In the genomic region with DNA sequence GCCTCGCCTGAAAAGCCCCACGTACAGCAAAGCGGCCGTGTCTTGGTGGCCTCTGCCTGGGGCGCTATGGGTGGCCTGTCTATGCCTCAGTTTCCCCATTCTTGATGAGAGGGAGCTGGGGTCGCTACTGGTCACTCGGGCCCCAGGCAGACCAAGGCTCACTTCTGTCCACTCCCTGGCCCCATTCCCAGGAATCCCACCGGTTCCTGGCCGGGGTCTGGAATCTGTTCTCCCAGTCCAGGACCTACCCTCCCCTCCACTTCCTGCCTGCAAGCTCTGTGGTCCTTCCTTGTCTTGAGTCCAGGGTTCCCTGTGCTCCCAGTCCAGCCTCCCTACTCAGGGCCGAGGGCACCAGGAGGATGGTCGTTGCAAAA, we compare ENCODE assay signal across 16 cellular contexts. TPM values are rescaled to one million over a fixed set of nuclear protein-coding genes. Genes with fewer than 3 reads are reported as not detected.
DNase-seq lines count a peak whose midpoint lies in the region; ATAC-seq and TF ChIP-seq lines count a peak whose summit lies in the region.
"Had no signal": no experiment of that assay in that cellular context is flagged by ENCODE, and none has a peak within 500 bp of the region (broad histone marks: within the 10 kb centered on the region; RNA-seq: fewer than 3 reads in every experiment).

No MANE protein-coding gene starts in this region.

- no CpG with 5 or more reads among the region's 11 CpGs for whole genome bisulfite sequencing in neuronal stem cell (ENCODE audit: extremely low coverage in 2 of 2, insufficient read length in 2 of 2, insufficient replicate concordance in 1 of 2), 2 donors
- 71 to 74% methylated on average over 6 to 11 of the region's 11 CpGs for WGBS in upper lobe of left lung, 2 donors

- no peaks in the 10 kb centered on the region for H3K9me3 Mint-ChIP-seq in activated naive CD8-positive, alpha-beta T cell (ENCODE audit: low read depth)
- H3K9me3 Mint-ChIP-seq in activated naive CD8-positive, alpha-beta T cell treated with anti-CD3 and anti-CD28 coated beads for 36 hours: no peaks in the 10 kb centered on the region
- H3K9me3 Mint-ChIP-seq in activated B cell treated with CpG ODN at 0.5 μM for 24 hours: no peaks in the 10 kb centered on the region
- H3K9me3 Mint-ChIP-seq: CD4-positive, CD25-positive, alpha-beta regulatory T cell had no signal

- H3K79me1 ChIP-seq in neuronal stem cell (ENCODE audit: low read depth, low read length): peaks cover 4% of the 10 kb centered on the region

- no peak for DNase-seq in activated naive CD8-positive, alpha-beta T cell treated with anti-CD3 and anti-CD28 coated beads for 36 hours
- DNase-seq in activated B cell treated with CpG ODN at 0.5 μM for 24 hours (no peak), neuronal stem cell (ENCODE audit: low spot score) (no peak), upper lobe of left lung (no peak), NCI-H2171 treated with DMSO at 0.1 percent for 48 hours (lab: John Stamatoyannopoulos, UW) (no peak), T-helper 9 cell (no peak), NCI-H446 treated with DMSO at 0.1 percent for 48 hours (lab: John Stamatoyannopoulos, UW) (no peak)
- DNase-seq: CD4-positive, CD25-positive, alpha-beta regulatory T cell; effector CD4-positive, alpha-beta T cell; esophagus squamous epithelium; left ventricle myocardium inferior; MV-4-11; NCI-H510A had no signal

- intact Hi-C loops in activated B cell treated with CpG ODN at 0.5 μM for 24 hours (cut with micrococcal nuclease): no loop called here

- CTCF ChIA-PET in activated B cell treated with CpG ODN at 0.5 μM for 24 hours (lab: Charles Lee): no interaction called here

- no peak for ATAC-seq in activated B cell treated with CpG ODN at 0.5 μM for 24 hours (ENCODE audit: low read depth)
- ATAC-seq in upper lobe of left lung (ENCODE audit: low FRiP score in 2 of 2): no peak
- ATAC-seq: GM23338 had no signal

- no peak overlapping the region for H2BK120ac ChIP-seq in neuronal stem cell (ENCODE audit: low read depth, low read length)

- peaks cover 4% of the 10 kb centered on the region for H3K27me3 Mint-ChIP-seq in activated naive CD8-positive, alpha-beta T cell
- H3K27me3 Mint-ChIP-seq in activated naive CD8-positive, alpha-beta T cell treated with anti-CD3 and anti-CD28 coated beads for 36 hours: peaks cover 30% of the 10 kb centered on the region
- peaks cover 18% of the 10 kb centered on the region for H3K27me3 Mint-ChIP-seq in activated B cell treated with CpG ODN at 0.5 μM for 24 hours

- H3K18ac ChIP-seq in neuronal stem cell (ENCODE audit: low read length): peak overlapping the region; percentile 83

- no peak overlapping the region for H4K91ac ChIP-seq in neuronal stem cell (ENCODE audit: low read depth, low read length, poor library complexity)

- peaks cover 4 to 8% of the 10 kb centered on the region in 2 donors for H3K9me3 ChIP-seq in neuronal stem cell (replicated peaks in 1 of 2; ENCODE audit: control insufficient read depth in 2 of 2, insufficient read depth in 1 of 2, low read depth in 1 of 2, low read length in 2 of 2)
- no peaks in the 10 kb centered on the region for H3K9me3 ChIP-seq in upper lobe of left lung
- H3K9me3 ChIP-seq: adrenal gland, esophagus squamous epithelium, left ventricle myocardium inferior had no signal

- no peak overlapping the region for H4K8ac ChIP-seq in neuronal stem cell (ENCODE audit: low read depth, low read length)

- POLR2A ChIA-PET in activated B cell treated with CpG ODN at 0.5 μM for 24 hours (lab: Charles Lee): no interaction called here

- no peak for TF ChIP-seq EP300 in upper lobe of left lung (IDR thresholded peaks at IDR 0.05)

- H2BK15ac ChIP-seq in neuronal stem cell (ENCODE audit: low read length): no peak overlapping the region

- no peak overlapping the region for H3K23ac ChIP-seq in neuronal stem cell (ENCODE audit: low read depth, low read length, poor library complexity)

- no peak overlapping the region for H2BK5ac ChIP-seq in neuronal stem cell (ENCODE audit: low read length)

- no peaks in the 10 kb centered on the region for H3K36me3 ChIP-seq in neuronal stem cell (replicated peaks in 1 of 2; ENCODE audit: control insufficient read depth in 2 of 2, insufficient read depth in 2 of 2, low read length in 2 of 2)
- H3K36me3 ChIP-seq in upper lobe of left lung: no peaks in the 10 kb centered on the region
- H3K36me3 ChIP-seq: adrenal gland, esophagus squamous epithelium, left ventricle myocardium inferior had no signal

- no peak for TF ChIP-seq POLR2A in upper lobe of left lung (IDR thresholded peaks at IDR 0.05)

- TF ChIP-seq CTCF in activated B cell treated with CpG ODN at 0.5 μM for 24 hours (IDR thresholded peaks at IDR 0.05) (no peak), upper lobe of left lung (IDR thresholded peaks at IDR 0.05) (no peak)

- H3K36me3 Mint-ChIP-seq in activated naive CD8-positive, alpha-beta T cell: no peaks in the 10 kb centered on the region
- no peaks in the 10 kb centered on the region for H3K36me3 Mint-ChIP-seq in activated naive CD8-positive, alpha-beta T cell treated with anti-CD3 and anti-CD28 coated beads for 36 hours
- no peaks in the 10 kb centered on the region for H3K36me3 Mint-ChIP-seq in activated B cell treated with CpG ODN at 0.5 μM for 24 hours (ENCODE audit: low read depth)
- H3K36me3 Mint-ChIP-seq: CD4-positive, CD25-positive, alpha-beta regulatory T cell had no signal

- no peak overlapping the region for H3K9ac ChIP-seq in neuronal stem cell (ENCODE audit: low read depth, low read length, poor library complexity)

- H3K4me1 ChIP-seq in neuronal stem cell (ENCODE audit: control insufficient read depth in 2 of 2, insufficient read depth in 1 of 2, low read depth in 1 of 2, low read length in 2 of 2): peaks cover 9 to 11% of the 10 kb centered on the region in 2 donors
- peaks cover 21 to 41% (median 31%) of the 10 kb centered on the region in 4 donors for H3K4me1 ChIP-seq in upper lobe of left lung

- H3K27me3 ChIP-seq in neuronal stem cell (ENCODE audit: control insufficient read depth in 3 of 3, insufficient read depth in 3 of 3, low read depth in 1 of 3, low read length in 3 of 3) (peaks cover 0 to 5% (median 0%) of the 10 kb centered on the region in 3 experiments), upper lobe of left lung (peaks cover 0 to 8% (median 3%) of the 10 kb centered on the region in 4 donors)
- H3K27me3 ChIP-seq: adrenal gland had no signal

- H2BK12ac ChIP-seq in neuronal stem cell (ENCODE audit: low read length): no peak overlapping the region

- H3K27ac ChIP-seq in neuronal stem cell (replicated peaks; ENCODE audit: low read length): no peak overlapping the region
- peak overlapping the region; percentile 27 to 63 (median 48) for H3K27ac ChIP-seq in upper lobe of left lung
- H3K27ac ChIP-seq: left ventricle myocardium inferior had no signal

- H3K4me1 Mint-ChIP-seq in activated naive CD8-positive, alpha-beta T cell (ENCODE audit: low read depth): peaks cover 5% of the 10 kb centered on the region
- peaks cover 2% of the 10 kb centered on the region for H3K4me1 Mint-ChIP-seq in activated naive CD8-positive, alpha-beta T cell treated with anti-CD3 and anti-CD28 coated beads for 36 hours
- peaks cover 28% of the 10 kb centered on the region for H3K4me1 Mint-ChIP-seq in activated B cell treated with CpG ODN at 0.5 μM for 24 hours

- H3K27ac Mint-ChIP-seq in activated naive CD8-positive, alpha-beta T cell: no peak overlapping the region
- H3K27ac Mint-ChIP-seq in activated naive CD8-positive, alpha-beta T cell treated with anti-CD3 and anti-CD28 coated beads for 36 hours: no peak overlapping the region
- peak overlapping the region; percentile 35 for H3K27ac Mint-ChIP-seq in activated B cell treated with CpG ODN at 0.5 μM for 24 hours
- H3K27ac Mint-ChIP-seq: GM23338 had no signal

- H2AK5ac ChIP-seq in neuronal stem cell (ENCODE audit: low read depth, low read length): peak overlapping the region; percentile 75

- no peak overlapping the region for H2AFZ ChIP-seq in neuronal stem cell (ENCODE audit: low read length)
- H2AFZ ChIP-seq: GM23338 had no signal

- H3K4me3 ChIP-seq in neuronal stem cell (ENCODE audit: low read length in 2 of 2) (no peak overlapping the region), upper lobe of left lung (peak overlapping the region in 2 of 4 donors; percentile 27 to 36)
- H3K4me3 ChIP-seq: adrenal gland, GM23338, left ventricle myocardium inferior had no signal

- H3K4me3 Mint-ChIP-seq in activated naive CD8-positive, alpha-beta T cell: peak overlapping the region; percentile 76
- H3K4me3 Mint-ChIP-seq in activated naive CD8-positive, alpha-beta T cell treated with anti-CD3 and anti-CD28 coated beads for 36 hours: no peak overlapping the region
- H3K4me3 Mint-ChIP-seq in activated B cell treated with CpG ODN at 0.5 μM for 24 hours: no peak overlapping the region
- H3K4me3 Mint-ChIP-seq: GM23338 had no signal

- peak overlapping the region; percentile 56 for H3K14ac ChIP-seq in neuronal stem cell (ENCODE audit: low read length)

- H3K4ac ChIP-seq in neuronal stem cell (ENCODE audit: low read length): no peak overlapping the region

- H3K4me2 ChIP-seq in neuronal stem cell (ENCODE audit: insufficient read depth, low read length, poor library complexity, severe bottlenecking): no peak overlapping the region
- H3K4me2 ChIP-seq: GM23338 had no signal

RNA-seq across cellular contexts. Expression of a gene that starts 24.5 kb away (rescaled TPM):
- total RNA-seq in activated naive CD8-positive, alpha-beta T cell treated with anti-CD3 and anti-CD28 coated beads for 36 hours: 1 to 10 TPM; 4.7 to 5.9 TPM
- total RNA-seq in activated B cell treated with CpG ODN at 0.5 μM for 24 hours (10.7 and 11.7 TPM in 2 replicates), upper lobe of left lung (100 to 1,000 TPM in 2 of 6 donors, 10 to 100 TPM in 4; 59.4 to 120 (median 76.4) TPM)
- 12.8 TPM for polyA plus RNA-seq in neuronal stem cell (2013, experiment 1 of 2)
- polyA plus RNA-seq in neuronal stem cell (2013, experiment 2 of 2): 14.7 TPM
